Comparison of ENCODE assay signal across 11 cellular contexts in the genomic region with DNA sequence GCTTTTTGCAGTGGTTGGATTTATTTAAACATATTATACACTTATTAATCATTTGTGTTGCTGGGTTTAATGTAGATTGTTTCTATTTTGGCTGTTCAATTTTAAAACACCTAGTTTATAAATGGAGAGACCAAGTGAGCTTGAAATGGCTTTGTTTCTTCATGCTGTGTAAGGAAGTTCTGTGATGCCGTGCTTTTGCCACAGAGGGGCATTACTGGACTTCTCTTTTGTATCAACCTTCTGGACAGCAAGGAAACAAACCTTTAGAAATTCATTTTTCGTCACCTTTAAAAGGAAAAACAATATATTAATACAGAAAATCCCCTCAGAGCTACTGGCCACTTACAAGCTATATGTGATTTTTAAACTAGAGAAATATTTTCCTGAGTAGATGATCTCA.
DNase-seq lines count a peak whose midpoint lies in the region; ATAC-seq and TF ChIP-seq lines count a peak whose summit lies in the region.
"Had no signal": no experiment of that assay in that cellular context is flagged by ENCODE, and none has a peak within 500 bp of the region (broad histone marks: within the 10 kb centered on the region; RNA-seq: fewer than 3 reads in every experiment).

No MANE protein-coding gene starts in this region.

- peak overlapping the region; percentile 56 for H3K4me2 ChIP-seq in OCI-LY7 (ENCODE audit: low read length)

- POLR2A ChIA-PET in OCI-LY7 (lab: Charles Lee): interaction anchor here (0.6 to 4.0 kb wide), 8 partner anchors 10 to 865 kb away, joined by 3 to 28 read pairs (median 4); no protein-coding TSS in a partner anchor
- POLR2A ChIA-PET in CD4-positive, alpha-beta T cell (lab: Charles Lee): no interaction called here

- H3K4me1 ChIP-seq in left ventricle myocardium inferior: no peaks in the 10 kb centered on the region
- H3K4me1 ChIP-seq in heart left ventricle: no peaks in the 10 kb centered on the region
- peaks cover 51% of the 10 kb centered on the region for H3K4me1 ChIP-seq in OCI-LY7 (ENCODE audit: insufficient read depth, low read length, poor library complexity, severe bottlenecking)
- H3K4me1 ChIP-seq in upper lobe of right lung: no peaks in the 10 kb centered on the region

- intact Hi-C loops in left ventricle myocardium inferior (cut with micrococcal nuclease): no loop called here
- intact Hi-C loops in heart left ventricle (cut with DNase I): no loop called here
- intact Hi-C loops in OCI-LY7 (cut with micrococcal nuclease; ENCODE audit: unreplicated experiment): loop anchor here (1.0 to 10.0 kb wide), 4 partner anchors 57 to 1716 kb away; no protein-coding TSS in a partner anchor
- intact Hi-C loops in upper lobe of right lung (cut with DNase I): no loop called here
- intact Hi-C loops in CD4-positive, alpha-beta T cell (cut with DNase I, micrococcal nuclease): no loop called here

- CTCF ChIA-PET in OCI-LY7 (lab: Charles Lee; ENCODE audit: unreplicated experiment): interaction anchor here (1.5 kb wide), 1 partner anchor 185 kb away, joined by 3 read pairs; no protein-coding TSS in a partner anchor
- CTCF ChIA-PET in CD4-positive, alpha-beta T cell (lab: Charles Lee): no interaction called here

- H3K36me3 ChIP-seq in left ventricle myocardium inferior (no peaks in the 10 kb centered on the region), heart left ventricle (no peaks in the 10 kb centered on the region), OCI-LY7 (ENCODE audit: insufficient read depth, low read length) (peaks cover 19% of the 10 kb centered on the region), upper lobe of right lung (no peaks in the 10 kb centered on the region)

- H3K9me3 ChIP-seq in left ventricle myocardium inferior (replicated peaks): no peaks in the 10 kb centered on the region
- H3K9me3 ChIP-seq in heart left ventricle: no peaks in the 10 kb centered on the region
- peaks cover 26% of the 10 kb centered on the region; the same call in 1 of the 2 replicates for H3K9me3 ChIP-seq in OCI-LY7 (ENCODE audit: low read length)
- no peaks in the 10 kb centered on the region for H3K9me3 ChIP-seq in upper lobe of right lung
- no peaks in the 10 kb centered on the region for H3K9me3 ChIP-seq in CD4-positive, alpha-beta T cell (ENCODE audit: control insufficient read depth, low read length)

- H2AFZ ChIP-seq in OCI-LY7 (ENCODE audit: low read length): peak overlapping the region; percentile 94

- H3K36me3 Mint-ChIP-seq in CD4-positive, alpha-beta T cell (ENCODE audit: low read depth): no peaks in the 10 kb centered on the region
- H3K36me3 Mint-ChIP-seq: CD4-positive, CD25-positive, alpha-beta regulatory T cell had no signal

- H4K20me1 ChIP-seq in OCI-LY7 (ENCODE audit: insufficient read depth, low read length): no peaks in the 10 kb centered on the region

- no peak overlapping the region for H3K4me3 Mint-ChIP-seq in CD4-positive, alpha-beta T cell
- H3K4me3 Mint-ChIP-seq: CD4-positive, CD25-positive, alpha-beta regulatory T cell had no signal

- ATAC-seq in heart left ventricle (no peak), upper lobe of right lung (no peak), GM21367 (IDR thresholded peaks at IDR 0.05; ENCODE audit: unreplicated experiment) (no peak)
- no peak for ATAC-seq in CD4-positive, alpha-beta T cell (ENCODE audit: poor library complexity)

- peaks cover under 1% of the 10 kb centered on the region; the same call in 1 of the 2 replicates for H3K79me2 ChIP-seq in OCI-LY7 (ENCODE audit: insufficient read depth, low read depth, low read length)

- no peak overlapping the region for H3K27ac Mint-ChIP-seq in CD4-positive, alpha-beta T cell
- H3K27ac Mint-ChIP-seq: CD4-positive, CD25-positive, alpha-beta regulatory T cell had no signal

- WGBS in heart left ventricle, 4 donors: 44 to 48% (median 46%) methylated on average over 2 of the region's 2 CpGs

- TF ChIP-seq CTCF in left ventricle myocardium inferior (IDR thresholded peaks at IDR 0.05; ENCODE audit: borderline replicate concordance) (peak; percentile 14), heart left ventricle (IDR thresholded peaks at IDR 0.05) (peak in 4 of 12 donors; percentile 10 to 40 (median 23)), OCI-LY7 (conservative IDR thresholded peaks at IDR 0.05; ENCODE audit: low read length) (peak; percentile 94), upper lobe of right lung (IDR thresholded peaks at IDR 0.05) (peak; percentile 30)
- TF ChIP-seq CTCF in CD4-positive, alpha-beta T cell (IDR thresholded peaks at IDR 0.05): no peak

- TF ChIP-seq POLR2A in heart left ventricle (IDR thresholded peaks at IDR 0.05): no peak

- H3K27me3 Mint-ChIP-seq in CD4-positive, alpha-beta T cell: no peaks in the 10 kb centered on the region
- H3K27me3 Mint-ChIP-seq: CD4-positive, CD25-positive, alpha-beta regulatory T cell had no signal

- DNase-seq in left ventricle myocardium inferior (no peak), heart left ventricle (no peak), OCI-LY7 (ENCODE audit: low spot score) (peak; percentile 77), fibroblast of peridontal ligament (ENCODE audit: extremely low read depth) (peak; percentile 56), upper lobe of right lung (no peak), CD1c-positive myeloid dendritic cell (ENCODE audit: extremely low spot score) (no peak)
- DNase-seq in CD4-positive, alpha-beta T cell: no peak
- DNase-seq: CD4-positive, CD25-positive, alpha-beta regulatory T cell; NCI-H2227 treated with DMSO at 0.1 percent for 48 hours; T-helper 2 cell had no signal

- H3K4me3 ChIP-seq in left ventricle myocardium inferior (no peak overlapping the region), heart left ventricle (no peak overlapping the region), OCI-LY7 (ENCODE audit: low read depth, low read length, poor library complexity, severe bottlenecking) (peak overlapping the region; percentile 31), upper lobe of right lung (no peak overlapping the region)

- H3K9me2 ChIP-seq in OCI-LY7 (ENCODE audit: insufficient read depth, low read length): no peaks in the 10 kb centered on the region

- H3K27ac ChIP-seq in left ventricle myocardium inferior (replicated peaks) (no peak overlapping the region), heart left ventricle (no peak overlapping the region), OCI-LY7 (ENCODE audit: low read depth, low read length, poor library complexity, severe bottlenecking) (peak overlapping the region; percentile 6), upper lobe of right lung (no peak overlapping the region)
- no peak overlapping the region for H3K27ac ChIP-seq in CD4-positive, alpha-beta T cell (ENCODE audit: low read depth, low read length)

- H3K4me1 Mint-ChIP-seq in CD4-positive, alpha-beta T cell (ENCODE audit: low read depth): no peaks in the 10 kb centered on the region
- H3K4me1 Mint-ChIP-seq: CD4-positive, CD25-positive, alpha-beta regulatory T cell had no signal

- no peaks in the 10 kb centered on the region for H3K9me3 Mint-ChIP-seq in CD4-positive, alpha-beta T cell

- no peaks in the 10 kb centered on the region for H3K27me3 ChIP-seq in left ventricle myocardium inferior (ENCODE audit: low read depth)
- no peaks in the 10 kb centered on the region for H3K27me3 ChIP-seq in heart left ventricle
- no peaks in the 10 kb centered on the region for H3K27me3 ChIP-seq in upper lobe of right lung
- no peaks in the 10 kb centered on the region for H3K27me3 ChIP-seq in CD4-positive, alpha-beta T cell (ENCODE audit: control insufficient read depth, insufficient read depth, low read length)

- BruUV-seq in OCI-LY7 (replicated peaks; lab: Mats Ljungman, UMichigan): no TSS peak

Comparison
In these comparisons a context has a peak if more than half of its experiments do, and no peak if none do; other contexts are left out.
1. DNase-seq: peak in OCI-LY7 (single experiment) and fibroblast of peridontal ligament (single experiment); none in left ventricle myocardium inferior (single experiment), heart left ventricle (0 of 5), upper lobe of right lung (single experiment), CD1c-positive myeloid dendritic cell (single experiment) and CD4-positive, alpha-beta T cell (0 of 10).